Comparison of ENCODE assay signal across 8 cellular contexts in the genomic region with DNA sequence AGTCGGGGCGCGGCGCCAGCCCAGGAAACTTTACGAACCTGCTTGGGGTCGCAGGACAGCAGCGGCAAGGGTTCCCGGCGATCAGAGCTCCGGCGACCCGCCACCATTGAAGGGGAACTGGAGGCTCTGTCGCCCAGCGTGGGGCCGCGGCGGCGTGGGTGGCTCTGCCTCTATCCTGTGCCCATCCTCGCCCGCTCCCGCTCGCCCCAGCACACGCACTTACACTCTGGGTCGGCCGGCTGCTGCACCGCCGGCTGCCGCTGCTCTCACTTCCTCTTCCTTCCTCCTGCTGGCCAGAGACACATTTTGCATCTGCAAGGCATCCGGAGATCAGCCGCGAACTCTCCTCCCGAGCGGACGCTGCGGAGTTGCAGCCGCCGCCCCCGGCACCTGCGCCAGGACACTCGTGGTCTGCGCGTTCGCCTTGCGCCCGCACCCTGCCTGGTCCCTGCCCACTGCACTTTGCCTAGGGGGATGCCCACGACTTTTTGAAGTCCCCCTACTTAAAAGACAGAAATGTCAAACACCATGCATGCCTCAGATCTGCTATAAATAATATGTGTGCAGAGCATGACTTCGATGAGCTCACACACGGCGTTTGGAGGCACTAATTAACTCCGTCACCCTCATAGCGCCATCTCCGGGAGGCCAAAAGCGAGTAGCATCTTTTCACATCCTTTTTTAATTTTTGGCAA. TPM values are rescaled to one million over a fixed set of nuclear protein-coding genes. Genes with fewer than 3 reads are reported as not detected.
DNase-seq lines count a peak whose midpoint lies in the region; ATAC-seq, FAIRE-seq and TF ChIP-seq lines count a peak whose summit lies in the region.

A gene with protein sequence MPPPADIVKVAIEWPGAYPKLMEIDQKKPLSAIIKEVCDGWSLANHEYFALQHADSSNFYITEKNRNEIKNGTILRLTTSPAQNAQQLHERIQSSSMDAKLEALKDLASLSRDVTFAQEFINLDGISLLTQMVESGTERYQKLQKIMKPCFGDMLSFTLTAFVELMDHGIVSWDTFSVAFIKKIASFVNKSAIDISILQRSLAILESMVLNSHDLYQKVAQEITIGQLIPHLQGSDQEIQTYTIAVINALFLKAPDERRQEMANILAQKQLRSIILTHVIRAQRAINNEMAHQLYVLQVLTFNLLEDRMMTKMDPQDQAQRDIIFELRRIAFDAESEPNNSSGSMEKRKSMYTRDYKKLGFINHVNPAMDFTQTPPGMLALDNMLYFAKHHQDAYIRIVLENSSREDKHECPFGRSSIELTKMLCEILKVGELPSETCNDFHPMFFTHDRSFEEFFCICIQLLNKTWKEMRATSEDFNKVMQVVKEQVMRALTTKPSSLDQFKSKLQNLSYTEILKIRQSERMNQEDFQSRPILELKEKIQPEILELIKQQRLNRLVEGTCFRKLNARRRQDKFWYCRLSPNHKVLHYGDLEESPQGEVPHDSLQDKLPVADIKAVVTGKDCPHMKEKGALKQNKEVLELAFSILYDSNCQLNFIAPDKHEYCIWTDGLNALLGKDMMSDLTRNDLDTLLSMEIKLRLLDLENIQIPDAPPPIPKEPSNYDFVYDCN (minus strand): TSS at position 228 of the 695 bp plus-strand sequence. CDS start 106,174 bp downstream, outside the sequence.

- H3K9ac ChIP-seq in keratinocyte (ENCODE audit: control insufficient read depth, extremely low read depth, insufficient read depth, low read length) = no peak within 1 kb of the TSS

- dilution Hi-C loops in keratinocyte (cut with MboI; ENCODE audit: extremely low pct_ligation_motif_present, low sequenced_read_pairs) = no loop called here

- H3K79me2 ChIP-seq in keratinocyte (ENCODE audit: control insufficient read depth, insufficient read depth, low read length) = no peaks in the 10 kb centered on the region

- peaks cover 47% of the 10 kb centered on the region for H3K4me1 Mint-ChIP-seq in activated B cell treated with CpG ODN at 0.5 μM for 24 hours

- H3K27ac ChIP-seq in caudate nucleus (ENCODE audit: low read depth, low read length) = peak within 1 kb of the TSS; percentile 94
- H3K27ac ChIP-seq in keratinocyte (ENCODE audit: control insufficient read depth, insufficient read depth, low read length) = no peak within 1 kb of the TSS

- H3K27ac Mint-ChIP-seq in activated B cell treated with CpG ODN at 0.5 μM for 24 hours = peak within 1 kb of the TSS; percentile 99

- TF ChIP-seq CTCF in GM10266 (IDR thresholded peaks at IDR 0.05; ENCODE audit: control insufficient read depth, insufficient read depth, low read depth, missing control alignments) = peak; percentile 35
- TF ChIP-seq CTCF in activated B cell treated with CpG ODN at 0.5 μM for 24 hours (IDR thresholded peaks at IDR 0.05) = no peak
- TF ChIP-seq CTCF in keratinocyte (optimal IDR thresholded peaks at IDR 0.05 in 1 of 3, IDR thresholded peaks at IDR 0.05 in 1 of 3, conservative IDR thresholded peaks at IDR 0.05 in 1 of 3; ENCODE audit: extremely low read depth in 1 of 3, insufficient read depth in 2 of 3, low read length in 3 of 3) = peak in 2 of 3 experiments; percentile 24 to 40

- ATAC-seq in HG02588 (IDR thresholded peaks at IDR 0.05; ENCODE audit: unreplicated experiment) = peak; percentile 95
- ATAC-seq in activated B cell treated with CpG ODN at 0.5 μM for 24 hours (ENCODE audit: low read depth) = peak; percentile 81

- no peaks in the 10 kb centered on the region for H3K36me3 ChIP-seq in keratinocyte (ENCODE audit: control insufficient read depth in 2 of 2, extremely low read depth in 1 of 2, insufficient read depth in 2 of 2, low read length in 2 of 2)

- H4K20me1 ChIP-seq in keratinocyte (ENCODE audit: control insufficient read depth, extremely low read depth, insufficient read depth, low read length) = no peaks in the 10 kb centered on the region

- DNase-seq in GM10266 (ENCODE audit: extremely low spot score) (peak; percentile 88), NCI-H1105 treated with DMSO at 0.1 percent for 48 hours (lab: John Stamatoyannopoulos, UW) (peak; percentile 67), activated B cell treated with CpG ODN at 0.5 μM for 24 hours (peak; percentile 81), caudate nucleus (lab: John Stamatoyannopoulos, UW) (peak in 54 of 61 donors; percentile 13 to 80 (median 52)), keratinocyte (ENCODE audit: low read depth, low spot score) (no peak), cerebellar nuclear complex (lab: John Stamatoyannopoulos, UW) (no peak)
- DNase-seq in stimulated activated CD4-positive, alpha-beta T cell treated with anti-CD3 and anti-CD28 coated beads, Interleukin-12 subunit alpha, Interleukin-12 subunit beta, amount 100 ng/mL, for 48 hours (ENCODE audit: low read depth in 2 of 3, low spot score in 1 of 3) = peak; percentile 64 to 74 (median 69)

- peak within 1 kb of the TSS; percentile 44 for H3K4me2 ChIP-seq in keratinocyte (ENCODE audit: control insufficient read depth, extremely low read depth, insufficient read depth, low read depth, low read length)

- no peaks in the 10 kb centered on the region for H3K9me3 ChIP-seq in keratinocyte (ENCODE audit: control insufficient read depth, low read depth, low read length)

- no peaks in the 10 kb centered on the region for H3K9me3 Mint-ChIP-seq in activated B cell treated with CpG ODN at 0.5 μM for 24 hours

- H3K27me3 Mint-ChIP-seq in activated B cell treated with CpG ODN at 0.5 μM for 24 hours = no peaks in the 10 kb centered on the region

- peaks cover 29% of the 10 kb centered on the region for H3K27me3 ChIP-seq in keratinocyte (ENCODE audit: control insufficient read depth, extremely low read depth, insufficient read depth, low read length)

- no peak for FAIRE-seq in keratinocyte (lab: Jason Lieb, UNC)

- H3K36me3 Mint-ChIP-seq in activated B cell treated with CpG ODN at 0.5 μM for 24 hours (ENCODE audit: low read depth) = peaks cover 17% of the 10 kb centered on the region

- no peaks in the 10 kb centered on the region for H3K9me1 ChIP-seq in keratinocyte (ENCODE audit: control insufficient read depth, extremely low read depth, insufficient read depth, low read length)

- peak within 1 kb of the TSS; percentile 15 to 27 (median 24) for H3K4me3 ChIP-seq in keratinocyte (ENCODE audit: control insufficient read depth in 2 of 3, extremely low read depth in 1 of 3, insufficient read depth in 2 of 3, low read depth in 1 of 3, low read length in 3 of 3)

- POLR2A ChIA-PET in activated B cell treated with CpG ODN at 0.5 μM for 24 hours (lab: Charles Lee) = interaction anchor here (0.6 to 4.8 kb wide), 20 partner anchors 10 to 1061 kb away, joined by 3 to 61 read pairs (median 4); no protein-coding TSS in a partner anchor

- H3K4me1 ChIP-seq in keratinocyte (ENCODE audit: control insufficient read depth, extremely low read depth, insufficient read depth, low read length) = no peaks in the 10 kb centered on the region

- CTCF ChIA-PET in activated B cell treated with CpG ODN at 0.5 μM for 24 hours (lab: Charles Lee) = interaction anchor here (0.9 to 3.5 kb wide), 8 partner anchors 39 to 214 kb away, joined by 3 to 23 read pairs (median 4); no protein-coding TSS in a partner anchor

- peak within 1 kb of the TSS; percentile 52 for H2AFZ ChIP-seq in keratinocyte (ENCODE audit: control insufficient read depth, low read length)

- H3K4me3 Mint-ChIP-seq in activated B cell treated with CpG ODN at 0.5 μM for 24 hours = peak within 1 kb of the TSS; percentile 92

- intact Hi-C loops in activated B cell treated with CpG ODN at 0.5 μM for 24 hours (cut with micrococcal nuclease) = loop anchor here (1.0 to 10.0 kb wide), 16 partner anchors 30 to 1754 kb away; a partner anchor contains a TSS

RNA-seq across cellular contexts. Expression of the gene that starts here (rescaled TPM):
- 108 and 132 TPM in 2 replicates for total RNA-seq in activated B cell treated with CpG ODN at 0.5 μM for 24 hours
- polyA plus RNA-seq in keratinocyte = 0.07 to 0.17 TPM in 2 of 3 replicates, not detected in the other
- not detected for polyA plus RNA-seq in keratinocyte (2011; ENCODE audit: low read depth)
- 0.11 and 0.12 TPM in 2 replicates for polyA plus RNA-seq in keratinocyte (2011; cell fraction: cytosol; rRNA removed)
- 0.35 and 0.56 TPM in 2 replicates for polyA plus RNA-seq in keratinocyte (2011; cell fraction: nucleus; rRNA removed)
- polyA plus RNA-seq in keratinocyte (2012; ENCODE audit: low replicate concordance) = not detected in 2 replicates
- polyA minus RNA-seq in keratinocyte = 0.10 to 0.51 TPM in 2 of 3 replicates, not detected in the other
- polyA minus RNA-seq in keratinocyte (2011; cell fraction: cytosol; rRNA and poly(A)+ RNA removed) = not detected
- polyA minus RNA-seq in keratinocyte (2011; cell fraction: nucleus; rRNA and poly(A)+ RNA removed) = 0.11 and 0.85 TPM in 2 replicates

Comparison
In these comparisons a context has a peak if more than half of its experiments do, and no peak if none do; other contexts are left out.
1. DNase-seq: peak in GM10266 (single experiment), NCI-H1105 treated with DMSO at 0.1 percent for 48 hours (single experiment), activated B cell treated with CpG ODN at 0.5 μM for 24 hours (single experiment), caudate nucleus (54 of 61) and stimulated activated CD4-positive, alpha-beta T cell treated with anti-CD3 and anti-CD28 coated beads, Interleukin-12 subunit alpha, Interleukin-12 subunit beta, amount 100 ng/mL, for 48 hours (3 of 3); none in keratinocyte (single experiment) and cerebellar nuclear complex (0 of 2).